In genomic region chr6:115891111-115891669, GRCh38 we compare ENCODE assay signal across 10 cellular contexts.
DNase-seq lines count a peak whose midpoint lies in the region; ATAC-seq and TF ChIP-seq lines count a peak whose summit lies in the region.
"Had no signal": no experiment of that assay in that cellular context is flagged by ENCODE, and none has a peak within 500 bp of the region (broad histone marks: within the 10 kb centered on the region; RNA-seq: fewer than 3 reads in every experiment).

No MANE protein-coding gene starts in this region.

- H3K27me3 ChIP-seq in RWPE2 (ENCODE audit: insufficient read depth, poor library complexity, severe bottlenecking): peaks cover 6% of the 10 kb centered on the region
- H3K27me3 ChIP-seq: BLaER1 treated with 17β-estradiol and CSF1 and Interleukin-3, amounts not matched to agents 10 nM and 100 nM; SJSA1 had no signal

- peaks cover 0 to 6% of the 10 kb centered on the region in 2 donors for H3K27me3 Mint-ChIP-seq in stimulated activated naive B cell treated with anti-CD40 and anti-IgM and Interleukin-4, amounts not matched to agents 10 μg/mL and 1 μg/mL and 100 μg/mL, for 72 hours

- H3K27ac Mint-ChIP-seq in stimulated activated naive B cell treated with anti-CD40 and anti-IgM and Interleukin-4, amounts not matched to agents 10 μg/mL and 1 μg/mL and 100 μg/mL, for 72 hours: no peak overlapping the region

- no peak for TF ChIP-seq CTCF in RWPE2 (IDR thresholded peaks at IDR 0.05; ENCODE audit: poor library complexity, severe bottlenecking)

- intact Hi-C loops in posterior cingulate gyrus (cut with DNase I): loop anchor here (10.0 kb wide), 1 partner anchor 1896 kb away; no protein-coding TSS in a partner anchor

- no peaks in the 10 kb centered on the region for H3K4me1 Mint-ChIP-seq in stimulated activated naive B cell treated with anti-CD40 and anti-IgM and Interleukin-4, amounts not matched to agents 10 μg/mL and 1 μg/mL and 100 μg/mL, for 72 hours

- no peak overlapping the region for H3K4me3 ChIP-seq in RWPE2 (ENCODE audit: severe bottlenecking)
- H3K4me3 ChIP-seq: BLaER1 treated with 17β-estradiol and CSF1 and Interleukin-3, amounts not matched to agents 10 nM and 100 nM; SJSA1 had no signal

- DNase-seq in activated T-cell treated with anti-CD3 and anti-CD28 coated beads for 24 hours (ENCODE audit: low read depth) (peak; percentile 3), RWPE2 (ENCODE audit: low spot score) (no peak), DMS 273 treated with DMSO at 0.1 percent for 48 hours (lab: John Stamatoyannopoulos, UW) (no peak), posterior cingulate gyrus (no peak)
- DNase-seq in activated T-cell treated with anti-CD3 and anti-CD28 coated beads, Interleukin-2, amount 50 U/mL, for 48 hours: no peak
- DNase-seq in stimulated activated naive B cell treated with anti-CD40 and anti-IgM and Interleukin-4, amounts not matched to agents 10 μg/mL and 1 μg/mL and 100 μg/mL, for 72 hours: no peak
- DNase-seq in effector CD8-positive, alpha-beta T cell (lab: John Stamatoyannopoulos, UW): no peak

- H3K36me3 ChIP-seq in RWPE2 (ENCODE audit: low read depth): no peaks in the 10 kb centered on the region
- H3K36me3 ChIP-seq: BLaER1 treated with 17β-estradiol and CSF1 and Interleukin-3, amounts not matched to agents 10 nM and 100 nM; SJSA1 had no signal

- no peak overlapping the region for H3K4me3 Mint-ChIP-seq in stimulated activated naive B cell treated with anti-CD40 and anti-IgM and Interleukin-4, amounts not matched to agents 10 μg/mL and 1 μg/mL and 100 μg/mL, for 72 hours

- no peaks in the 10 kb centered on the region for H3K9me3 ChIP-seq in RWPE2 (ENCODE audit: severe bottlenecking)
- H3K9me3 ChIP-seq: SJSA1 had no signal

- no peaks in the 10 kb centered on the region for H3K36me3 Mint-ChIP-seq in stimulated activated naive B cell treated with anti-CD40 and anti-IgM and Interleukin-4, amounts not matched to agents 10 μg/mL and 1 μg/mL and 100 μg/mL, for 72 hours

- H3K9me3 Mint-ChIP-seq in stimulated activated naive B cell treated with anti-CD40 and anti-IgM and Interleukin-4, amounts not matched to agents 10 μg/mL and 1 μg/mL and 100 μg/mL, for 72 hours: no peaks in the 10 kb centered on the region

- H3K4me1 ChIP-seq in RWPE2 (ENCODE audit: insufficient read depth, poor library complexity, severe bottlenecking): peaks cover 6% of the 10 kb centered on the region
- H3K4me1 ChIP-seq: SJSA1 had no signal

- ATAC-seq in HG02885 (IDR thresholded peaks at IDR 0.05; ENCODE audit: poor library complexity, unreplicated experiment) (peak; percentile 92), RWPE2 (ENCODE audit: low read depth) (peak; percentile 88)
- ATAC-seq in stimulated activated naive B cell treated with anti-CD40 and anti-IgM and Interleukin-4, amounts not matched to agents 10 μg/mL and 1 μg/mL and 100 μg/mL, for 72 hours (replicated peaks): peak; percentile 77 to 88

- H3K27ac ChIP-seq in RWPE2 (ENCODE audit: poor library complexity, severe bottlenecking): no peak overlapping the region
- H3K27ac ChIP-seq: SJSA1 had no signal
